In genomic region chr5:126868961-126869451, GRCh38 we compare ENCODE assay signal across 8 cellular contexts.
DNase-seq lines count a peak whose midpoint lies in the region; ATAC-seq and TF ChIP-seq lines count a peak whose summit lies in the region.

No MANE protein-coding gene starts in this region.

- no peaks in the 10 kb centered on the region for H3K27me3 ChIP-seq in A673 (replicated peaks; ENCODE audit: insufficient read depth, low read depth, low read length, poor library complexity)

- no peaks in the 10 kb centered on the region for H3K9me3 ChIP-seq in A673 (ENCODE audit: low read depth, low read length, poor library complexity, severe bottlenecking)
- no peaks in the 10 kb centered on the region for H3K9me3 ChIP-seq in iPS-18c (ENCODE audit: control insufficient read depth, insufficient read depth, low read length)

- BruUV-seq in A673 (replicated peaks; lab: Mats Ljungman, UMichigan), result no TSS peak

- H3K36me3 ChIP-seq in A673 (ENCODE audit: insufficient read depth, low read length, poor library complexity, severe bottlenecking), result no peaks in the 10 kb centered on the region

- peaks cover 12% of the 10 kb centered on the region for H3K4me1 ChIP-seq in A673 (ENCODE audit: insufficient read depth, low read length, poor library complexity, severe bottlenecking)

- H3K27ac ChIP-seq in A673 (ENCODE audit: low read depth, low read length, poor library complexity, severe bottlenecking), result no peak overlapping the region

- POLR2A ChIA-PET in A673 (lab: Charles Lee; ENCODE audit: low non-redundant PET), result no interaction called here

- intact Hi-C loops in A673 (cut with micrococcal nuclease; ENCODE audit: unreplicated experiment), result no loop called here

- H3K4me3 Mint-ChIP-seq in stimulated activated naive CD8-positive, alpha-beta T cell treated with anti-CD3 and anti-CD28 coated beads, Interleukin-15, amount 100 ng/mL, for 72 hours, result peak overlapping the region; percentile 71 to 83

- H3K9me3 Mint-ChIP-seq in activated naive CD4-positive, alpha-beta T cell treated with anti-CD3 and anti-CD28 coated beads, Interleukin-2, amount 50 U/mL, for 72 hours, result no peaks in the 10 kb centered on the region
- no peaks in the 10 kb centered on the region for H3K9me3 Mint-ChIP-seq in stimulated activated naive CD8-positive, alpha-beta T cell treated with anti-CD3 and anti-CD28 coated beads, Interleukin-15, amount 100 ng/mL, for 72 hours

- CTCF ChIA-PET in A673 (lab: Charles Lee), result no interaction called here

- DNase-seq in A673 (ENCODE audit: low spot score) (peak; percentile 74), NCI-H1436 treated with DMSO at 0.1 percent for 48 hours (lab: John Stamatoyannopoulos, UW) (no peak)
- DNase-seq in activated naive CD4-positive, alpha-beta T cell treated with anti-CD3 and anti-CD28 coated beads, Interleukin-2, amount 50 U/mL, for 72 hours (ENCODE audit: low spot score in 2 of 2), result no peak
- peak in 1 of 2 donors; percentile 28 for DNase-seq in stimulated activated naive CD8-positive, alpha-beta T cell treated with anti-CD3 and anti-CD28 coated beads, Interleukin-15, amount 100 ng/mL, for 72 hours
- no peak for DNase-seq in effector CD8-positive, alpha-beta T cell (lab: John Stamatoyannopoulos, UW)

- ATAC-seq in GM19035 (IDR thresholded peaks at IDR 0.05; ENCODE audit: unreplicated experiment) (peak; percentile 76), HG03457 (IDR thresholded peaks at IDR 0.05; ENCODE audit: unreplicated experiment) (peak; percentile 79)
- ATAC-seq in activated naive CD4-positive, alpha-beta T cell treated with anti-CD3 and anti-CD28 coated beads, Interleukin-2, amount 50 U/mL, for 72 hours, result peak; percentile 54 to 72
- peak; percentile 75 for ATAC-seq in stimulated activated naive CD8-positive, alpha-beta T cell treated with anti-CD3 and anti-CD28 coated beads, Interleukin-15, amount 100 ng/mL, for 72 hours

- H3K36me3 Mint-ChIP-seq in activated naive CD4-positive, alpha-beta T cell treated with anti-CD3 and anti-CD28 coated beads, Interleukin-2, amount 50 U/mL, for 72 hours, result peaks cover 0 to 6% of the 10 kb centered on the region in 2 donors

- peaks cover 12% of the 10 kb centered on the region for H3K4me1 Mint-ChIP-seq in stimulated activated naive CD8-positive, alpha-beta T cell treated with anti-CD3 and anti-CD28 coated beads, Interleukin-15, amount 100 ng/mL, for 72 hours

- H3K27me3 Mint-ChIP-seq in stimulated activated naive CD8-positive, alpha-beta T cell treated with anti-CD3 and anti-CD28 coated beads, Interleukin-15, amount 100 ng/mL, for 72 hours, result peaks cover 8% of the 10 kb centered on the region

- no peak for TF ChIP-seq CTCF in A673 (conservative IDR thresholded peaks at IDR 0.05; ENCODE audit: low read depth, low read length)

- peak overlapping the region in 1 of 2 donors; percentile 6 for H3K27ac Mint-ChIP-seq in activated naive CD4-positive, alpha-beta T cell treated with anti-CD3 and anti-CD28 coated beads, Interleukin-2, amount 50 U/mL, for 72 hours
- peak overlapping the region; percentile 47 to 87 for H3K27ac Mint-ChIP-seq in stimulated activated naive CD8-positive, alpha-beta T cell treated with anti-CD3 and anti-CD28 coated beads, Interleukin-15, amount 100 ng/mL, for 72 hours

- H3K4me3 ChIP-seq in A673 (ENCODE audit: low read depth, low read length, poor library complexity, severe bottlenecking), result peak overlapping the region; percentile 32
- peak overlapping the region; percentile 26 for H3K4me3 ChIP-seq in iPS-18c (ENCODE audit: insufficient read depth, low read depth, low read length)
